ENCODE assay signal across 8 cellular contexts in the genomic region with DNA sequence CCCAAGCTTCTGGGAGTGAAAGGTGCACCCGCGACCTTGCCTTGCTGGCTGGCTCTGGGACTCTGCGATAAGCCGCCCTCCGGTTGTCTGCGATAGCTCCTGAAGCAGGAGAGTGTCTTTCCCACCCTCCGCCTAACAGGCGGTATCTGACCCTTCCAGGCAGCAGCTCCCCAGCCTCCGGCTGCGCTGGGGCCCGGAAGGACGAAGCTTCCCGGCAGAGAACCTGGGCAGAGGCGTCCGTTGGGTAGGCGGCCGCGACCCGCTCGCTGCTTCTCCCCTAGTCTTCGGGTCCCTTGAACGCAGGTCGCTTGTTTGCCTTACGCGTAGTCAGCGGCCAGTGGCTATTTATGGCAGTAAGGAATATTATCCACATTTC. TPM values are rescaled to one million over a fixed set of nuclear protein-coding genes. Genes with fewer than 3 reads are reported as not detected.
A peak's percentile ranks its signal among the peaks of the same experiment; 100 is the strongest.
DNase-seq lines count a peak whose midpoint lies in the region; ATAC-seq and TF ChIP-seq lines count a peak whose summit lies in the region.

No MANE protein-coding gene starts in this region.

- TF ChIP-seq EP300 in neural cell (conservative IDR thresholded peaks at IDR 0.05; ENCODE audit: poor library complexity, severe bottlenecking): no peak

- H4K20me1 ChIP-seq in neural cell (ENCODE audit: insufficient read depth): no peaks in the 10 kb centered on the region

- WGBS in esophagus, 2 donors: 5 to 8% methylated on average over 25 to 26 of the region's 26 CpGs

- DNase-seq in CD4-positive, alpha-beta memory T cell: peak in 1 of 5 donors; percentile 56
- DNase-seq in T-helper 17 cell: peak in 1 of 3 donors; percentile 10
- no peak for DNase-seq in NCI-H1105 treated with DMSO at 0.1 percent for 48 hours (lab: John Stamatoyannopoulos, UW)
- no peak for DNase-seq in middle frontal gyrus (ENCODE audit: extremely low spot score, low spot score)

- TF ChIP-seq CTCF in neural cell (IDR thresholded peaks at IDR 0.05; ENCODE audit: poor library complexity, severe bottlenecking): no peak

- no peaks in the 10 kb centered on the region for H3K9me3 ChIP-seq in CD4-positive, alpha-beta memory T cell (ENCODE audit: control insufficient read depth in 1 of 2, low read length in 2 of 2)
- H3K9me3 ChIP-seq in T-helper 17 cell (ENCODE audit: control insufficient read depth, low read length, poor library complexity, severe bottlenecking): no peaks in the 10 kb centered on the region
- no peaks in the 10 kb centered on the region for H3K9me3 ChIP-seq in esophagus (ENCODE audit: control insufficient read depth in 2 of 2, insufficient read depth in 1 of 2, low read depth in 1 of 2, low read length in 1 of 2)
- H3K9me3 ChIP-seq in neural cell (ENCODE audit: low read length): no peaks in the 10 kb centered on the region

- H3K27ac ChIP-seq in CD4-positive, alpha-beta memory T cell (ENCODE audit: low read depth, low read length): peak overlapping the region; percentile 98
- peak overlapping the region; percentile 100 for H3K27ac ChIP-seq in esophagus (ENCODE audit: low read depth in 2 of 2, low read length in 1 of 2)
- H3K27ac ChIP-seq in neural cell (ENCODE audit: low read length): peak overlapping the region; percentile 84

- POLR2A ChIA-PET in CD4-positive, alpha-beta memory T cell (lab: Charles Lee; ENCODE audit: partially characterized antibody): interaction anchor here (0.9 to 2.5 kb wide), 10 partner anchors 9 to 1783 kb away, joined by 3 to 22 read pairs (median 6); a partner anchor contains a TSS

- H3K4me2 ChIP-seq in neural cell (ENCODE audit: low read length): peak overlapping the region; percentile 53

- no peaks in the 10 kb centered on the region for H3K9me3 Mint-ChIP-seq in CD4-positive, alpha-beta memory T cell

- H3K4me1 ChIP-seq in CD4-positive, alpha-beta memory T cell (ENCODE audit: insufficient read depth, low read length): peaks cover 59% of the 10 kb centered on the region
- H3K4me1 ChIP-seq in esophagus (ENCODE audit: control insufficient read depth in 2 of 2, insufficient read depth in 2 of 2, low read length in 1 of 2): peaks cover 3 to 5% of the 10 kb centered on the region in 2 donors

- H3K4me3 Mint-ChIP-seq in CD4-positive, alpha-beta memory T cell: peak overlapping the region; percentile 91 to 99 (median 97)
- peak overlapping the region; percentile 91 for H3K4me3 Mint-ChIP-seq in T-helper 17 cell

- no peak for TF ChIP-seq RAD21 in neural cell (conservative IDR thresholded peaks at IDR 0.05)

- H3K27me3 ChIP-seq in CD4-positive, alpha-beta memory T cell (ENCODE audit: insufficient read depth, low read length): no peaks in the 10 kb centered on the region
- no peaks in the 10 kb centered on the region for H3K27me3 ChIP-seq in esophagus (ENCODE audit: control insufficient read depth in 1 of 2, insufficient read depth in 2 of 2, low read length in 2 of 2)
- H3K27me3 ChIP-seq in neural cell (ENCODE audit: insufficient read depth, low read depth, low read length): no peaks in the 10 kb centered on the region

- peaks cover 33 to 67% (median 49%) of the 10 kb centered on the region in 4 donors for H3K4me1 Mint-ChIP-seq in CD4-positive, alpha-beta memory T cell
- peaks cover 32% of the 10 kb centered on the region for H3K4me1 Mint-ChIP-seq in T-helper 17 cell

- peak overlapping the region; percentile 97 to 100 (median 100) for H3K27ac Mint-ChIP-seq in CD4-positive, alpha-beta memory T cell
- H3K27ac Mint-ChIP-seq in T-helper 17 cell: peak overlapping the region; percentile 96

- peaks cover 3% of the 10 kb centered on the region for H3F3A ChIP-seq in neural cell (ENCODE audit: insufficient read depth, low read length, poor library complexity, severe bottlenecking)

- intact Hi-C loops in CD4-positive, alpha-beta memory T cell (cut with micrococcal nuclease): loop anchor here (1.0 to 10.0 kb wide), 4 partner anchors 33 to 1891 kb away; a partner anchor contains a TSS

- no peaks in the 10 kb centered on the region for H3K27me3 Mint-ChIP-seq in CD4-positive, alpha-beta memory T cell
- no peaks in the 10 kb centered on the region for H3K27me3 Mint-ChIP-seq in T-helper 17 cell

- H3K9me2 ChIP-seq in neural cell (ENCODE audit: insufficient read depth, low read length): no peaks in the 10 kb centered on the region

- peak overlapping the region; percentile 64 to 94 for H3K4me3 ChIP-seq in CD4-positive, alpha-beta memory T cell (ENCODE audit: low read length in 2 of 2)
- H3K4me3 ChIP-seq in esophagus (ENCODE audit: low read depth in 1 of 2, low read length in 2 of 2) (peak overlapping the region; percentile 81 to 90), neural cell (ENCODE audit: low read length) (peak overlapping the region; percentile 85)

- peak overlapping the region; percentile 77 for H3K9ac ChIP-seq in neural cell (ENCODE audit: low read length)

- peaks cover 5% of the 10 kb centered on the region for H3K79me2 ChIP-seq in neural cell (replicated peaks; ENCODE audit: insufficient read depth, low read length)

- ATAC-seq in GM19328 (IDR thresholded peaks at IDR 0.05; ENCODE audit: unreplicated experiment) (peak; percentile 15), HG03342 (IDR thresholded peaks at IDR 0.05; ENCODE audit: unreplicated experiment) (peak; percentile 19), T-helper 17 cell (peak; percentile 11)

- H3K36me3 Mint-ChIP-seq in CD4-positive, alpha-beta memory T cell: peaks cover 7 to 20% of the 10 kb centered on the region in 2 donors
- H3K36me3 Mint-ChIP-seq in T-helper 17 cell (ENCODE audit: low read depth): no peaks in the 10 kb centered on the region

- CTCF ChIA-PET in CD4-positive, alpha-beta memory T cell (lab: Charles Lee; ENCODE audit: partially characterized antibody): interaction anchor here (1.0 to 2.3 kb wide), 8 partner anchors 14 to 946 kb away, joined by 3 to 12 read pairs (median 4); no protein-coding TSS in a partner anchor

- H2AFZ ChIP-seq in neural cell (ENCODE audit: low read depth, low read length): peak overlapping the region; percentile 97

- no peaks in the 10 kb centered on the region for H3K36me3 ChIP-seq in CD4-positive, alpha-beta memory T cell (ENCODE audit: insufficient read depth, low read length)
- H3K36me3 ChIP-seq in esophagus (ENCODE audit: control insufficient read depth in 2 of 2, insufficient read depth in 2 of 2, low read length in 1 of 2) (no peaks in the 10 kb centered on the region), neural cell (ENCODE audit: insufficient read depth, low read length) (no peaks in the 10 kb centered on the region)

TF ChIP-seq in neural cell, 6 proteins besides CTCF, POLR2A, EP300 and RAD21:
- TF ChIP-seq EZH2 (IDR thresholded peaks at IDR 0.05; ENCODE audit: borderline replicate concordance, insufficient read depth, low read length, poor library complexity, severe bottlenecking) (no peak), SMC3 (conservative IDR thresholded peaks at IDR 0.05; ENCODE audit: poor library complexity) (no peak), TAF1 (IDR thresholded peaks at IDR 0.05; ENCODE audit: low read depth) (no peak), MXI1 (conservative IDR thresholded peaks at IDR 0.05; ENCODE audit: poor library complexity, severe bottlenecking) (no peak)
- TF ChIP-seq, protein P1, sequence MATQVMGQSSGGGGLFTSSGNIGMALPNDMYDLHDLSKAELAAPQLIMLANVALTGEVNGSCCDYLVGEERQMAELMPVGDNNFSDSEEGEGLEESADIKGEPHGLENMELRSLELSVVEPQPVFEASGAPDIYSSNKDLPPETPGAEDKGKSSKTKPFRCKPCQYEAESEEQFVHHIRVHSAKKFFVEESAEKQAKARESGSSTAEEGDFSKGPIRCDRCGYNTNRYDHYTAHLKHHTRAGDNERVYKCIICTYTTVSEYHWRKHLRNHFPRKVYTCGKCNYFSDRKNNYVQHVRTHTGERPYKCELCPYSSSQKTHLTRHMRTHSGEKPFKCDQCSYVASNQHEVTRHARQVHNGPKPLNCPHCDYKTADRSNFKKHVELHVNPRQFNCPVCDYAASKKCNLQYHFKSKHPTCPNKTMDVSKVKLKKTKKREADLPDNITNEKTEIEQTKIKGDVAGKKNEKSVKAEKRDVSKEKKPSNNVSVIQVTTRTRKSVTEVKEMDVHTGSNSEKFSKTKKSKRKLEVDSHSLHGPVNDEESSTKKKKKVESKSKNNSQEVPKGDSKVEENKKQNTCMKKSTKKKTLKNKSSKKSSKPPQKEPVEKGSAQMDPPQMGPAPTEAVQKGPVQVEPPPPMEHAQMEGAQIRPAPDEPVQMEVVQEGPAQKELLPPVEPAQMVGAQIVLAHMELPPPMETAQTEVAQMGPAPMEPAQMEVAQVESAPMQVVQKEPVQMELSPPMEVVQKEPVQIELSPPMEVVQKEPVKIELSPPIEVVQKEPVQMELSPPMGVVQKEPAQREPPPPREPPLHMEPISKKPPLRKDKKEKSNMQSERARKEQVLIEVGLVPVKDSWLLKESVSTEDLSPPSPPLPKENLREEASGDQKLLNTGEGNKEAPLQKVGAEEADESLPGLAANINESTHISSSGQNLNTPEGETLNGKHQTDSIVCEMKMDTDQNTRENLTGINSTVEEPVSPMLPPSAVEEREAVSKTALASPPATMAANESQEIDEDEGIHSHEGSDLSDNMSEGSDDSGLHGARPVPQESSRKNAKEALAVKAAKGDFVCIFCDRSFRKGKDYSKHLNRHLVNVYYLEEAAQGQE (IDR thresholded peaks at IDR 0.05; ENCODE audit: borderline replicate concordance): no peak

RNA-seq across cellular contexts. Expression of a gene that starts 0.4 kb away (rescaled TPM):
- 10 to 100 TPM; 54.6 to 66.0 TPM for total RNA-seq in CD4-positive, alpha-beta memory T cell
- 10 to 100 TPM; 15.6 to 26.8 TPM for polyA plus RNA-seq in CD4-positive, alpha-beta memory T cell
- total RNA-seq in T-helper 17 cell: 10 to 100 TPM; 41.5 to 42.0 TPM
- polyA plus RNA-seq in esophagus: 1 to 10 TPM; 3.9 to 5.2 TPM
- polyA plus RNA-seq in neural cell: 5.4 and 14.1 TPM in 2 replicates
- polyA minus RNA-seq in neural cell: 66.0 and 78.1 TPM in 2 replicates

RNA-seq across cellular contexts. Expression of a gene that starts 35.8 kb away (rescaled TPM):
- total RNA-seq in CD4-positive, alpha-beta memory T cell: 1 to 10 TPM; 2.2 to 2.4 TPM
- under 1 TPM; 0.02 to 0.03 TPM for polyA plus RNA-seq in CD4-positive, alpha-beta memory T cell
- total RNA-seq in T-helper 17 cell: 1 to 10 TPM in 1 of 2 donors, under 1 TPM in 1; 0.90 to 6.2 TPM
- polyA plus RNA-seq in esophagus (1 to 10 TPM; 1.6 to 3.7 TPM), neural cell (7.2 and 7.4 TPM in 2 replicates)
- 23.6 and 29.6 TPM in 2 replicates for polyA minus RNA-seq in neural cell
